9 cellular contexts compared by ENCODE assay signal in the genomic region with DNA sequence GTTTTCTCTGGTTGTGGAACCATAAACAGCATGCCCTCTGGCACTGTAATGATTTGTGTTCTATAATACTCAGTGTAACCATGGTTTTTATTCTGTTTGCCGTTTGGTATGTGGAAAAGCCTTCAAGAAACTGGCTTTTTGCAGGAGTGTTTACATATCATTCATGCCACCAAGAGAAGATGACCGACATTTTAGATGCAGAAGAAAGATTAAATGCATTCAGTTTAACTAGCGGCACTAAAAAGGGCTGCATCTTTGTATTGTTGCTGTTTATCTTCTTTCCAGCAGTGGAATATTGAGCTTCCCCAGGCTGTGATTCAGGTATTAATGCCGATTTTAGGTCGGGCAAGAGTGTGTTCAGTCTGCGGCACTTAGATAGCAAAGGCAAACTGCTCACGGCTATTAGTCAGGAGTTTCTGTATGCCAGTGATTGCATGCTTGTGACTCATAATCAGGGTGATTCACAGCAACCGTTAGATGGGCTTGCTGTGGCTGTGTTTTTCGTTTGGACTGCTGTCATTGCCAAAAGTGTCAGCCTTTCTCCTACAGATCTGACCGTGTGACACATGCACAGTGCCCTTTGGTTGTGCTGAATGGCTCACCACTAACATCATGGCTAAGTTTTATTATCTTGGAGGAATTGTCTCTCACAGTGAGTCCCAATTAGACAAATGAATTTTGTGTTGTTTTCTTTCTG.
DNase-seq lines count a peak whose midpoint lies in the region; ATAC-seq and TF ChIP-seq lines count a peak whose summit lies in the region.
"Had no signal": no experiment of that assay in that cellular context is flagged by ENCODE, and none has a peak within 500 bp of the region (broad histone marks: within the 10 kb centered on the region; RNA-seq: fewer than 3 reads in every experiment).

No MANE protein-coding gene starts in this region.

- no peaks in the 10 kb centered on the region for H3K27me3 ChIP-seq in PC-9 (ENCODE audit: insufficient read depth, low read depth)

- H3K79me2 ChIP-seq in PC-9 (ENCODE audit: low read depth), result no peaks in the 10 kb centered on the region

- no peaks in the 10 kb centered on the region for H3K4me1 Mint-ChIP-seq in stimulated activated memory B cell treated with anti-CD40 and anti-IgM and Interleukin-4, amounts not matched to agents 10 μg/mL and 1 μg/mL and 100 μg/mL, for 72 hours
- H3K4me1 Mint-ChIP-seq: memory B cell had no signal

- no peaks in the 10 kb centered on the region for H3K9me2 ChIP-seq in PC-9 (ENCODE audit: insufficient read depth)

- no peaks in the 10 kb centered on the region for H4K20me1 ChIP-seq in PC-9 (ENCODE audit: insufficient read depth)

- H3K4me3 Mint-ChIP-seq in stimulated activated memory B cell treated with anti-CD40 and anti-IgM and Interleukin-4, amounts not matched to agents 10 μg/mL and 1 μg/mL and 100 μg/mL, for 72 hours, result no peak overlapping the region
- H3K4me3 Mint-ChIP-seq: memory B cell had no signal

- DNase-seq in ELF-1 (ENCODE audit: low read depth, low spot score) (peak; percentile 39), PC-9 (peak; percentile 43 to 85), cardiac fibroblast (ENCODE audit: low read depth in 2 of 2) (peak; percentile 86 to 94), lower leg skin (ENCODE audit: low spot score in 2 of 2) (peak; percentile 78 to 85), superior temporal gyrus (ENCODE audit: extremely low spot score) (peak; percentile 77)

- no peak for TF ChIP-seq CTCF in PC-9 (conservative IDR thresholded peaks at IDR 0.05)
- no peak for TF ChIP-seq CTCF in cardiac fibroblast (IDR thresholded peaks at IDR 0.05; ENCODE audit: low read depth, low read length)
- no peak for TF ChIP-seq CTCF in lower leg skin (IDR thresholded peaks at IDR 0.05)

- POLR2A ChIA-PET in PC-9 (lab: Charles Lee; ENCODE audit: unreplicated experiment), result no interaction called here

- H3K36me3 ChIP-seq in PC-9 (ENCODE audit: low read depth), result no peaks in the 10 kb centered on the region

- BruUV-seq in PC-9 (replicated peaks; lab: Mats Ljungman, UMichigan), result no TSS peak

- ATAC-seq in stimulated activated memory B cell treated with anti-CD40 and anti-IgM and Interleukin-4, amounts not matched to agents 10 μg/mL and 1 μg/mL and 100 μg/mL, for 72 hours, result no peak
- ATAC-seq in HG03460 (IDR thresholded peaks at IDR 0.05; ENCODE audit: unreplicated experiment), result no peak
- no peak for ATAC-seq in HG03442 (IDR thresholded peaks at IDR 0.05; ENCODE audit: unreplicated experiment)

- H2AFZ ChIP-seq in PC-9, result peak overlapping the region; percentile 53; the same call in 1 of the 2 replicates

- CTCF ChIA-PET in PC-9 (lab: Charles Lee), result no interaction called here

- H3K27me3 Mint-ChIP-seq in stimulated activated memory B cell treated with anti-CD40 and anti-IgM and Interleukin-4, amounts not matched to agents 10 μg/mL and 1 μg/mL and 100 μg/mL, for 72 hours, result no peaks in the 10 kb centered on the region
- H3K27me3 Mint-ChIP-seq: memory B cell had no signal

- intact Hi-C loops in PC-9 (cut with micrococcal nuclease; ENCODE audit: unreplicated experiment) (no loop called here), lower leg skin (cut with DNase I; ENCODE audit: low total_unique reads) (no loop called here)

- no peaks in the 10 kb centered on the region for H3K9me3 ChIP-seq in PC-9 (ENCODE audit: insufficient read depth, low read depth)

- H3K4me2 ChIP-seq in PC-9, result peak overlapping the region; percentile 74

- 12 to 28% methylated on average over 10 of the region's 10 CpGs for WGBS in lower leg skin, 2 donors

- peaks cover 13% of the 10 kb centered on the region; the same call in 1 of the 2 replicates for H3F3A ChIP-seq in PC-9 (ENCODE audit: insufficient read depth, low read depth)

- peaks cover 12% of the 10 kb centered on the region for H3K4me1 ChIP-seq in PC-9 (replicated peaks; ENCODE audit: insufficient read depth)

- TF ChIP-seq POLR2A in lower leg skin (IDR thresholded peaks at IDR 0.05), result no peak

- H3K36me3 Mint-ChIP-seq in stimulated activated memory B cell treated with anti-CD40 and anti-IgM and Interleukin-4, amounts not matched to agents 10 μg/mL and 1 μg/mL and 100 μg/mL, for 72 hours, result no peaks in the 10 kb centered on the region
- H3K36me3 Mint-ChIP-seq: memory B cell had no signal

- H3K27ac ChIP-seq in PC-9, result peak overlapping the region; percentile 73

- H3K27ac Mint-ChIP-seq in stimulated activated memory B cell treated with anti-CD40 and anti-IgM and Interleukin-4, amounts not matched to agents 10 μg/mL and 1 μg/mL and 100 μg/mL, for 72 hours, result no peak overlapping the region
- H3K27ac Mint-ChIP-seq: memory B cell had no signal

- H3K4me3 ChIP-seq in PC-9, result peak overlapping the region; percentile 43; the same call in 1 of the 2 replicates
- no peak overlapping the region for H3K4me3 ChIP-seq in cardiac fibroblast (replicated peaks in 1 of 2; ENCODE audit: low read depth in 2 of 2, low read length in 2 of 2)
- no peak overlapping the region for H3K4me3 ChIP-seq in lower leg skin (ENCODE audit: low read depth, poor library complexity, severe bottlenecking)

- H3K9me3 Mint-ChIP-seq in stimulated activated memory B cell treated with anti-CD40 and anti-IgM and Interleukin-4, amounts not matched to agents 10 μg/mL and 1 μg/mL and 100 μg/mL, for 72 hours, result no peaks in the 10 kb centered on the region
- H3K9me3 Mint-ChIP-seq: memory B cell had no signal

Comparison
In these comparisons a context has a peak if more than half of its experiments do, and no peak if none do; other contexts are left out.
1. DNase-seq: peak in every context shown above with its lines; median percentile 90 in cardiac fibroblast; 82 in lower leg skin; 77 in superior temporal gyrus; 64 in PC-9; 39 in ELF-1.